In genomic region chr11:133300666-133301065, GRCh38 we compare ENCODE assay signal across 23 cellular contexts.
"Had no signal": no experiment of that assay in that cellular context is flagged by ENCODE, and none has a peak within 500 bp of the region (broad histone marks: within the 10 kb centered on the region; RNA-seq: fewer than 3 reads in every experiment).

No MANE protein-coding gene starts in this region.

- H3K27me3 ChIP-seq: colonic mucosa, dorsolateral prefrontal cortex, esophagus squamous epithelium, foreskin keratinocyte, gastrocnemius medialis had no signal

- H3K4me1 ChIP-seq: colonic mucosa, esophagus muscularis mucosa, esophagus squamous epithelium, foreskin keratinocyte, gastrocnemius medialis, gastroesophageal sphincter, heart left ventricle, heart right ventricle had no signal

- DNase-seq: colonic mucosa; cortex of kidney; dermis blood vessel endothelial cell; effector CD4-positive, alpha-beta T cell; effector CD8-positive, alpha-beta T cell; effector memory CD4-positive, alpha-beta T cell; effector memory CD8-positive, alpha-beta T cell; endodermal cell; erythroblast; esophagus squamous epithelium; foreskin fibroblast; foreskin keratinocyte; foreskin melanocyte; gastrocnemius medialis; glutamatergic neuron; head of caudate nucleus; heart left ventricle; heart right ventricle had no signal

- H3K27ac ChIP-seq: colonic mucosa, coronary artery, epithelial cell of prostate, esophagus muscularis mucosa, esophagus squamous epithelium, foreskin keratinocyte, gastrocnemius medialis, gastroesophageal sphincter, heart left ventricle, heart right ventricle had no signal

- H3K36me3 ChIP-seq: colonic mucosa, esophagus muscularis mucosa, esophagus squamous epithelium, gastrocnemius medialis, gastroesophageal sphincter, heart left ventricle, heart right ventricle had no signal

- H3K9me3 ChIP-seq: colonic mucosa, esophagus muscularis mucosa, esophagus squamous epithelium, gastrocnemius medialis, gastroesophageal sphincter, heart left ventricle, heart right ventricle had no signal

- H3K4me3 ChIP-seq: colonic mucosa, coronary artery, dorsolateral prefrontal cortex, esophagus muscularis mucosa, esophagus squamous epithelium, gastrocnemius medialis, gastroesophageal sphincter, heart left ventricle, heart right ventricle had no signal
